In genomic region chr15:75282572-75282971, GRCh38 we compare ENCODE assay signal across 5 cellular contexts. TPM values are rescaled to one million over a fixed set of nuclear protein-coding genes. Genes with fewer than 3 reads are reported as not detected.
"Had no signal": no experiment of that assay in that cellular context is flagged by ENCODE, and none has a peak within 500 bp of the region (broad histone marks: within the 10 kb centered on the region; RNA-seq: fewer than 3 reads in every experiment).

GOLGA6D (plus strand) TSS chr15:75282835; CDS start chr15:75282876, 41 bp downstream.

RNA-seq across cellular contexts. Expression of gene GOLGA6D, which starts in this region (rescaled TPM):
- total RNA-seq: HepG2, HT1080, IMR-90, K562 had no signal
- polyA plus RNA-seq: IgD-negative memory B cell, IMR-90, K562 had no signal
